10 cellular contexts compared by ENCODE assay signal in the genomic region with DNA sequence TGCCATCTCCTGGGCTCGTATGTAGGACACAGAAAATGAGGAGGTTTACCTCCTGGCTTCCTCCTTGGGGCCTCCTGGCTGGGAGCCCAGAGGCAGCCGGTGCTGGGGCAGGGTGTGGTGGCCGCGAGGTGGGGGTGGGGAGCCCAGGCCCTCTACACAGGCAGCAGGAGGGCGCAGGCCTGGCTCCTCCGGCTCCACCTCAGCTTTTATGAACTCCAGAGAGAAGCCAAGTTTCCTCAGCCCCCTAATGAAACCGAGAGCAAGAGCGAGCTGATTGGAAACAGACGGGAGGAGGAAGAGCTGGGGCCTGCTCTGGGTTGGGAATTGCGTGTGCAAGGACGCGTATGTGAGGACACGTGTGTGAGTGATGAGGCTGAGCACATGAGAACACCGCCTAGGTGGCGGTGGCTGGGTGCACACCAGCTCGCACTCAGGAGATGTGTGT. TPM values are rescaled to one million over a fixed set of nuclear protein-coding genes. Genes with fewer than 3 reads are reported as not detected.
A peak's percentile ranks its signal among the peaks of the same experiment; 100 is the strongest.
DNase-seq lines count a peak whose midpoint lies in the region; ATAC-seq, FAIRE-seq and TF ChIP-seq lines count a peak whose summit lies in the region.
"Had no signal": no experiment of that assay in that cellular context is flagged by ENCODE, and none has a peak within 500 bp of the region (broad histone marks: within the 10 kb centered on the region; RNA-seq: fewer than 3 reads in every experiment).

No MANE protein-coding gene starts in this region.

- H3K4me3 ChIP-seq in lower lobe of right lung = no peak overlapping the region

- no peak for FAIRE-seq in H54 (lab: Jason Lieb, UNC)
- FAIRE-seq in D721Med (lab: Jason Lieb, UNC) = no peak

- TF ChIP-seq CTCF in 22Rv1 (IDR thresholded peaks at IDR 0.05) = no peak
- no peak for TF ChIP-seq CTCF in HFFc6 (IDR thresholded peaks at IDR 0.05)
- TF ChIP-seq CTCF in lower lobe of right lung (IDR thresholded peaks at IDR 0.05) = no peak
- no peak for TF ChIP-seq CTCF in D721Med (IDR thresholded peaks at IDR 0.05; ENCODE audit: insufficient read depth, missing control alignments)

- H3K36me3 Mint-ChIP-seq in HFFc6 (ENCODE audit: low read depth) = peaks cover 12% of the 10 kb centered on the region; the same call in 1 of the 2 replicates

- H3K4me3 Mint-ChIP-seq in HFFc6 = no peak overlapping the region
- H3K4me3 Mint-ChIP-seq: naive thymus-derived CD8-positive, alpha-beta T cell had no signal

- peaks cover 16% of the 10 kb centered on the region for H3K4me1 Mint-ChIP-seq in HFFc6 (ENCODE audit: low read depth)

- DNase-seq in HFFc6 = no peak
- peak in 1 of 61 donors; percentile 47 for DNase-seq in caudate nucleus (lab: John Stamatoyannopoulos, UW)
- peak; percentile 70 for DNase-seq in lower lobe of right lung
- DNase-seq in H54 (ENCODE audit: insufficient read length, low spot score) = no peak
- DNase-seq in D721Med (ENCODE audit: insufficient read length, low spot score) = no peak
- DNase-seq in NCI-H748 treated with DMSO at 0.1 percent for 48 hours (lab: John Stamatoyannopoulos, UW) = no peak
- DNase-seq: brain microvascular endothelial cell; naive thymus-derived CD8-positive, alpha-beta T cell had no signal

- no peaks in the 10 kb centered on the region for H3K9me3 ChIP-seq in lower lobe of right lung

- peak overlapping the region; percentile 17 for H3K27ac ChIP-seq in 22Rv1
- peak overlapping the region; percentile 91 for H3K27ac ChIP-seq in caudate nucleus (ENCODE audit: low read depth, low read length)
- H3K27ac ChIP-seq in lower lobe of right lung = peak overlapping the region; percentile 66
- H3K27ac ChIP-seq: brain microvascular endothelial cell had no signal

- no peaks in the 10 kb centered on the region for H3K27me3 ChIP-seq in lower lobe of right lung (ENCODE audit: low read depth)
- H3K27me3 ChIP-seq: brain microvascular endothelial cell had no signal

- peaks cover 58% of the 10 kb centered on the region for H3K36me3 ChIP-seq in lower lobe of right lung

- peak; percentile 58 to 60 for ATAC-seq in lower lobe of right lung
- no peak for ATAC-seq in HG02970 (IDR thresholded peaks at IDR 0.05; ENCODE audit: low FRiP score, unreplicated experiment)

- peak overlapping the region; percentile 40; the same call in 1 of the 2 replicates for H3K27ac Mint-ChIP-seq in HFFc6

- intact Hi-C loops in lower lobe of right lung (cut with DNase I) = no loop called here

- peaks cover 56% of the 10 kb centered on the region for H3K4me1 ChIP-seq in lower lobe of right lung

- no peak for TF ChIP-seq POLR2A in H54 (IDR thresholded peaks at IDR 0.05; ENCODE audit: low read depth, low read length)

- H3K27me3 Mint-ChIP-seq in HFFc6 (ENCODE audit: insufficient read depth) = peaks cover 6% of the 10 kb centered on the region
- H3K27me3 Mint-ChIP-seq: naive thymus-derived CD8-positive, alpha-beta T cell had no signal

- no peaks in the 10 kb centered on the region for H3K9me3 Mint-ChIP-seq in HFFc6
- H3K9me3 Mint-ChIP-seq: naive thymus-derived CD8-positive, alpha-beta T cell had no signal

RNA-seq across cellular contexts. Expression of a gene that starts 23.1 kb away (rescaled TPM):
- total RNA-seq in HFFc6 (2021; fragmentation: NEBNext Ultra II Directional; extraction: Animal tissue kit (Norgen Biotek cat#: 25700)) = 1 to 10 TPM; 1.5 to 5.1 (median 4.2) TPM
- total RNA-seq in lower lobe of right lung = 27.2 TPM

RNA-seq across cellular contexts. Expression of a gene that starts 37.0 kb away (rescaled TPM):
- total RNA-seq in HFFc6 (2021; fragmentation: NEBNext Ultra II Directional; extraction: Animal tissue kit (Norgen Biotek cat#: 25700)) = 10 to 100 TPM; 36.3 to 49.9 (median 39.6) TPM
- total RNA-seq in lower lobe of right lung = 29.3 TPM

RNA-seq across cellular contexts. Expression of a gene that starts 38.5 kb away (rescaled TPM):
- total RNA-seq in HFFc6 (2021; fragmentation: NEBNext Ultra II Directional; extraction: Animal tissue kit (Norgen Biotek cat#: 25700)) = 100 to 1,000 TPM; 126 to 146 (median 139) TPM
- 35.2 TPM for total RNA-seq in lower lobe of right lung

Comparison
In these comparisons a context has a peak if more than half of its experiments do, and no peak if none do; other contexts are left out.
1. H3K27ac ChIP-seq: peak in every context shown above with its lines; median percentile 91 in caudate nucleus; 66 in lower lobe of right lung; 17 in 22Rv1.